9 cellular contexts compared by ENCODE assay signal in genomic region chr3:63976166-63976861, GRCh38. TPM values are rescaled to one million over a fixed set of nuclear protein-coding genes. Genes with fewer than 3 reads are reported as not detected.
DNase-seq lines count a peak whose midpoint lies in the region; ATAC-seq, FAIRE-seq and TF ChIP-seq lines count a peak whose summit lies in the region.
"Had no signal": no experiment of that assay in that cellular context is flagged by ENCODE, and none has a peak within 500 bp of the region (broad histone marks: within the 10 kb centered on the region; RNA-seq: fewer than 3 reads in every experiment).

No MANE protein-coding gene starts in this region.

- H3K18ac ChIP-seq in trophoblast cell (ENCODE audit: low read length): no peak overlapping the region

- H3K4me1 ChIP-seq in esophagus squamous epithelium (peaks cover 27 to 93% (median 43%) of the 10 kb centered on the region in 3 donors), trophoblast cell (ENCODE audit: control insufficient read depth in 1 of 2, insufficient read depth in 2 of 2, low read length in 2 of 2) (peaks cover 4 to 6% of the 10 kb centered on the region in 2 experiments)

- H3K9ac ChIP-seq in trophoblast cell (ENCODE audit: low read length): no peak overlapping the region
- H3K9ac ChIP-seq: KMS-11 had no signal

- H3K4me3 ChIP-seq in esophagus squamous epithelium (no peak overlapping the region), trophoblast cell (ENCODE audit: low read depth, low read length) (no peak overlapping the region)

- H2BK12ac ChIP-seq in trophoblast cell (ENCODE audit: low read length): no peak overlapping the region

- no peak overlapping the region for H2AK5ac ChIP-seq in trophoblast cell (ENCODE audit: low read length)

- no peak overlapping the region for H4K12ac ChIP-seq in trophoblast cell (ENCODE audit: low read depth, low read length)

- H3K27me3 ChIP-seq in esophagus squamous epithelium: no peaks in the 10 kb centered on the region
- no peaks in the 10 kb centered on the region for H3K27me3 ChIP-seq in trophoblast cell (ENCODE audit: insufficient read depth, low read length)

- H3K27ac ChIP-seq in esophagus squamous epithelium: peak overlapping the region; percentile 6 to 66 (median 50)
- no peak overlapping the region for H3K27ac ChIP-seq in trophoblast cell (ENCODE audit: low read depth, low read length)
- H3K27ac ChIP-seq: KMS-11 had no signal

- no peak for FAIRE-seq in GM12891 (lab: Jason Lieb, UNC)

- intact Hi-C loops in esophagus squamous epithelium (cut with DNase I): no loop called here

- no peaks in the 10 kb centered on the region for H3K79me2 ChIP-seq in trophoblast cell (ENCODE audit: control insufficient read depth, insufficient read depth, low read length, poor library complexity)

- ATAC-seq in GM18498 (IDR thresholded peaks at IDR 0.05; ENCODE audit: unreplicated experiment): no peak

- TF ChIP-seq POLR2A in esophagus squamous epithelium (IDR thresholded peaks at IDR 0.05) (no peak), GM12891 (IDR thresholded peaks at IDR 0.05; ENCODE audit: low read depth, low read length) (no peak)

- H4K8ac ChIP-seq in trophoblast cell (ENCODE audit: low read depth, low read length): no peak overlapping the region

- no peak overlapping the region for H3K4ac ChIP-seq in trophoblast cell (ENCODE audit: low read depth, low read length)

- H2BK120ac ChIP-seq in trophoblast cell (ENCODE audit: insufficient read depth, low read length, poor library complexity): no peak overlapping the region

- no peak overlapping the region for H3K14ac ChIP-seq in trophoblast cell (ENCODE audit: low read length)

- peaks cover 2% of the 10 kb centered on the region for H3K79me1 ChIP-seq in trophoblast cell (ENCODE audit: low read length)

- H3K36me3 ChIP-seq in esophagus squamous epithelium (peaks cover 0 to 25% (median 10%) of the 10 kb centered on the region in 3 donors), trophoblast cell (ENCODE audit: control insufficient read depth in 1 of 2, insufficient read depth in 2 of 2, low read length in 2 of 2) (peaks cover 7 to 17% of the 10 kb centered on the region in 2 experiments)

- WGBS in esophagus squamous epithelium, 2 donors: 57 to 67% methylated on average over 4 of the region's 4 CpGs
- no CpG with 5 or more reads among the region's 4 CpGs for WGBS in trophoblast cell (ENCODE audit: extremely low coverage, insufficient coverage, insufficient read length)

- DNase-seq in EH (ENCODE audit: low read depth): peak; percentile 95
- peak; percentile 56 for DNase-seq in OCI-M1 (lab: John Stamatoyannopoulos, UW)
- DNase-seq in esophagus squamous epithelium (lab: John Stamatoyannopoulos, UW): no peak
- peak; percentile 57 to 95 for DNase-seq in trophoblast cell
- DNase-seq in islet precursor cell: no peak
- DNase-seq in NCI-H187 treated with DMSO at 0.1 percent for 48 hours (lab: John Stamatoyannopoulos, UW): no peak
- DNase-seq in GM12891 (ENCODE audit: insufficient read length, low spot score): no peak

- no peak overlapping the region for H4K91ac ChIP-seq in trophoblast cell (ENCODE audit: low read depth, low read length)

- no peak overlapping the region for H3K23ac ChIP-seq in trophoblast cell (ENCODE audit: low read length)

- TF ChIP-seq CTCF in esophagus squamous epithelium (IDR thresholded peaks at IDR 0.05): no peak

- no peaks in the 10 kb centered on the region for H3K9me3 ChIP-seq in esophagus squamous epithelium
- no peaks in the 10 kb centered on the region for H3K9me3 ChIP-seq in trophoblast cell (ENCODE audit: insufficient read depth, low read depth, low read length)

- H2BK5ac ChIP-seq in trophoblast cell (ENCODE audit: low read depth, low read length, poor library complexity): no peak overlapping the region

- H2AFZ ChIP-seq in trophoblast cell (ENCODE audit: insufficient read depth, low read length, poor library complexity): no peak overlapping the region

- H3K4me2 ChIP-seq in trophoblast cell (ENCODE audit: low read length): no peak overlapping the region
- H3K4me2 ChIP-seq: KMS-11 had no signal

TF ChIP-seq in GM12891, 5 proteins besides CTCF, POLR2A, EP300 and RAD21:
- TF ChIP-seq TAF1 (IDR thresholded peaks at IDR 0.05; ENCODE audit: low read depth, low read length): no peak
- no peak for TF ChIP-seq SPI1 (IDR thresholded peaks at IDR 0.05; ENCODE audit: low read depth, low read length)

RNA-seq across cellular contexts. Expression of gene PSMD6, which starts 47.0 kb away (rescaled TPM):
- total RNA-seq in esophagus squamous epithelium: 100 to 1,000 TPM in 1 of 4 donors, 10 to 100 TPM in 3; 53.1 to 102 (median 81.6) TPM
- polyA plus RNA-seq in trophoblast cell (2013): 133 and 140 TPM in 2 replicates
- polyA plus RNA-seq in GM12891 (2012; ENCODE audit: low read depth, missing spikeins): 88.4 TPM

Comparison
In these comparisons a context has a peak if more than half of its experiments do, and no peak if none do; other contexts are left out.
1. DNase-seq: peak in EH (single experiment), OCI-M1 (single experiment) and trophoblast cell (2 of 2); none in esophagus squamous epithelium (single experiment), islet precursor cell (single experiment), NCI-H187 treated with DMSO at 0.1 percent for 48 hours (single experiment) and GM12891 (single experiment).